Comparison of ENCODE assay signal across 1 cellular context in the genomic region with DNA sequence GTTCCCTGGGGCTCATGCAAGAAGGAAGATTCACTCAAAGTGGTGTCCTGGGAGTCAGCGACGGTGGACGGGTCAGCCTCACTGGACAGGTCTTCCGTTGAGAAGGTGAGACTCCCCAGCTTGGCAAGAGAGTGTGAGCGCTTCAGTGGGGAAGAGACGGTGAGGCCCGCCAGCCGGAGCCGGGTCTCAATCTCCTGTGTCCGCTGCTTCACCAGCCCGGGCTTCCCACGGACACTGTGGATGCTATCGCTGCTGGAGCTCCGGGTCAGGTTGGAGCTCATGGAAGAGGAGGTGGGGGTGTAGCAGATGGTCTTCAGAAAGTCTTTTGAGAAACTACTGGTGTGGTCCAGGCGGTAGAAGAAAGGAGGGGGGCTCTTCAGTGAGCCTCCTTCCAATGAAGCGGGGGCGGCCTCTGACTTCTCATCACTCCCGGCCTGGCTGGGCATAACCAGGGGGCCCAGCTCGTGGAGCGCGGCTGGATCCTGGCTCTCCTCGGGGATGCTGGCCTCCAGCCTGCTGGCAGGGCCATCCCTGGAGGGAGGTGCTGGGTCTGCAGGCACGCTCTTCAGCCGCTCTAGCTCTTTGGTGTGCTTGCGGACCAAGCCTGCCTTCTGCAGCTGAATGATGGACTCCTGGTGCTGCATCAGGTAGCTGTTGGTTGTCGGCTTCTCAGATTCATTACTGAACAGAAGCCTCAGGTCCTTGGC.
TF ChIP-seq lines count a peak whose summit lies in the region.

No MANE protein-coding gene starts in this region.

TF ChIP-seq in HepG2, 621 proteins besides CTCF, POLR2A, EP300 and RAD21:
- TF ChIP-seq DR1 (CRISPR knock-in tag; IDR thresholded peaks at IDR 0.05) (no peak), RNF219 (CRISPR knock-in tag; IDR thresholded peaks at IDR 0.05) (no peak), NR2F2 (IDR thresholded peaks at IDR 0.05; ENCODE audit: borderline replicate concordance, low read depth) (no peak)
